ENCODE assay signal across 22 cellular contexts in genomic region chr6:136780972-136781371, GRCh38. TPM values are rescaled to one million over a fixed set of nuclear protein-coding genes. Genes with fewer than 3 reads are reported as not detected.
DNase-seq lines count a peak whose midpoint lies in the region; ATAC-seq and TF ChIP-seq lines count a peak whose summit lies in the region.
"Had no signal": no experiment of that assay in that cellular context is flagged by ENCODE, and none has a peak within 500 bp of the region (broad histone marks: within the 10 kb centered on the region; RNA-seq: fewer than 3 reads in every experiment).

No MANE protein-coding gene starts in this region.

- peaks cover 8% of the 10 kb centered on the region for H3K36me3 ChIP-seq in SK-N-MC (ENCODE audit: insufficient read depth, low read length)
- H3K36me3 ChIP-seq in left lung, result no peaks in the 10 kb centered on the region
- H3K36me3 ChIP-seq: Peyer's patch had no signal

- no peaks in the 10 kb centered on the region for H3K9me3 ChIP-seq in SK-N-MC (ENCODE audit: low read depth, low read length)
- no peaks in the 10 kb centered on the region for H3K9me3 ChIP-seq in left lung
- H3K9me3 ChIP-seq: Peyer's patch had no signal

- H3K36me3 Mint-ChIP-seq in natural killer cell treated with Interleukin-12 subunit alpha and Interleukin-12 subunit beta and Interleukin-15 and Interleukin-18, amount 100 ng/mL, for 72 hours, result peaks cover 20% of the 10 kb centered on the region
- no peaks in the 10 kb centered on the region for H3K36me3 Mint-ChIP-seq in natural killer cell

- no peaks in the 10 kb centered on the region for H3K27me3 Mint-ChIP-seq in natural killer cell treated with Interleukin-12 subunit alpha and Interleukin-12 subunit beta and Interleukin-15 and Interleukin-18, amount 100 ng/mL, for 72 hours
- no peaks in the 10 kb centered on the region for H3K27me3 Mint-ChIP-seq in natural killer cell (ENCODE audit: low read depth in 2 of 2)
- H3K27me3 Mint-ChIP-seq: CD4-positive, CD25-positive, alpha-beta regulatory T cell had no signal

- no peak for TF ChIP-seq CTCF in natural killer cell (IDR thresholded peaks at IDR 0.05)
- no peak for TF ChIP-seq CTCF in left lung (IDR thresholded peaks at IDR 0.05)

- no peak overlapping the region for H3K4me3 Mint-ChIP-seq in natural killer cell treated with Interleukin-12 subunit alpha and Interleukin-12 subunit beta and Interleukin-15 and Interleukin-18, amount 100 ng/mL, for 72 hours
- no peak overlapping the region for H3K4me3 Mint-ChIP-seq in natural killer cell
- H3K4me3 Mint-ChIP-seq: CD4-positive, CD25-positive, alpha-beta regulatory T cell; GM23338 had no signal

- H3K9ac ChIP-seq in SK-N-MC (ENCODE audit: insufficient read length), result peak overlapping the region; percentile 21

- H3K4me1 ChIP-seq in left lung, result peaks cover 0 to 83% of the 10 kb centered on the region in 2 donors

- intact Hi-C loops in natural killer cell (cut with micrococcal nuclease), result no loop called here
- intact Hi-C loops in left lung (cut with DNase I), result no loop called here

- ATAC-seq in natural killer cell treated with Interleukin-12 subunit alpha and Interleukin-12 subunit beta and Interleukin-15 and Interleukin-18, amount 100 ng/mL, for 72 hours, result no peak
- no peak for ATAC-seq in natural killer cell
- ATAC-seq in HG02970 (IDR thresholded peaks at IDR 0.05; ENCODE audit: low FRiP score, unreplicated experiment), result no peak
- ATAC-seq in left lung, result no peak
- ATAC-seq in HG03442 (IDR thresholded peaks at IDR 0.05; ENCODE audit: unreplicated experiment), result no peak
- ATAC-seq: GM23338, HepG2 had no signal

- no peak for DNase-seq in natural killer cell treated with Interleukin-12 subunit alpha and Interleukin-12 subunit beta and Interleukin-15 and Interleukin-18, amount 100 ng/mL, for 72 hours (ENCODE audit: low spot score)
- DNase-seq in natural killer cell, result no peak
- no peak for DNase-seq in SK-N-MC (ENCODE audit: low read depth, low spot score)
- DNase-seq in cerebellar cortex (ENCODE audit: low spot score), result peak; percentile 55
- DNase-seq in superior temporal gyrus (ENCODE audit: extremely low spot score), result peak; percentile 35
- no peak for DNase-seq in left lung
- DNase-seq: CD4-positive, CD25-positive, alpha-beta regulatory T cell; DMS79 treated with DMSO at 0.1 percent for 48 hours; HCEC 1CT; Karpas-422; NCI-H1694; NCI-H2081; NCI-H2171; NCI-H345; NCI-H524; NCI-H82; Peyer's patch had no signal

- H3K9me3 Mint-ChIP-seq in natural killer cell treated with Interleukin-12 subunit alpha and Interleukin-12 subunit beta and Interleukin-15 and Interleukin-18, amount 100 ng/mL, for 72 hours, result no peaks in the 10 kb centered on the region
- no peaks in the 10 kb centered on the region for H3K9me3 Mint-ChIP-seq in natural killer cell
- H3K9me3 Mint-ChIP-seq: GM23338 had no signal

- H3K27me3 ChIP-seq in left lung, result no peaks in the 10 kb centered on the region
- H3K27me3 ChIP-seq: Peyer's patch had no signal

- H3K4me3 ChIP-seq in SK-N-MC (peak overlapping the region; percentile 46), left lung (no peak overlapping the region)
- H3K4me3 ChIP-seq: GM23338, Peyer's patch had no signal

- H3K27ac Mint-ChIP-seq in natural killer cell treated with Interleukin-12 subunit alpha and Interleukin-12 subunit beta and Interleukin-15 and Interleukin-18, amount 100 ng/mL, for 72 hours, result peak overlapping the region; percentile 94 to 96
- H3K27ac Mint-ChIP-seq in natural killer cell, result peak overlapping the region in 1 of 2 donors; percentile 96
- H3K27ac Mint-ChIP-seq: CD4-positive, CD25-positive, alpha-beta regulatory T cell; GM23338 had no signal

- H3K27ac ChIP-seq in SK-N-MC (peak overlapping the region; percentile 88), left lung (no peak overlapping the region)
- H3K27ac ChIP-seq: HL-60, Peyer's patch had no signal

- H3K4me1 Mint-ChIP-seq in natural killer cell treated with Interleukin-12 subunit alpha and Interleukin-12 subunit beta and Interleukin-15 and Interleukin-18, amount 100 ng/mL, for 72 hours (ENCODE audit: low read depth in 2 of 2), result peaks cover 45 to 50% of the 10 kb centered on the region in 2 donors
- H3K4me1 Mint-ChIP-seq in natural killer cell, result peaks cover 41 to 67% of the 10 kb centered on the region in 2 donors

RNA-seq across cellular contexts. Expression of gene MAP3K5, which starts 11.3 kb away (rescaled TPM):
- 10 to 100 TPM; 27.9 to 33.0 TPM for total RNA-seq in natural killer cell treated with Interleukin-12 subunit alpha and Interleukin-12 subunit beta and Interleukin-15 and Interleukin-18, amount 100 ng/mL, for 72 hours
- total RNA-seq in natural killer cell (10 to 100 TPM; 19.7 to 36.7 (median 35.4) TPM), left lung (10 to 100 TPM; 20.9 to 27.7 TPM)
- total RNA-seq: HepG2 had no signal

RNA-seq across cellular contexts. Expression of gene PEX7, which starts 41.4 kb away (rescaled TPM):
- 1 to 10 TPM; 4.2 to 5.9 TPM for total RNA-seq in natural killer cell treated with Interleukin-12 subunit alpha and Interleukin-12 subunit beta and Interleukin-15 and Interleukin-18, amount 100 ng/mL, for 72 hours
- total RNA-seq in natural killer cell (1 to 10 TPM; 2.4 to 3.6 (median 2.5) TPM), left lung (1 to 10 TPM; 6.8 to 8.2 TPM)

Comparison
In these comparisons a context has a peak if more than half of its experiments do, and no peak if none do; other contexts are left out.
1. DNase-seq: peak in cerebellar cortex (single experiment) and superior temporal gyrus (single experiment); none in natural killer cell treated with Interleukin-12 subunit alpha and Interleukin-12 subunit beta and Interleukin-15 and Interleukin-18, amount 100 ng/mL, for 72 hours (single experiment), natural killer cell (single experiment), SK-N-MC (single experiment) and left lung (0 of 2).